ENCODE assay signal across 8 cellular contexts in the genomic region with DNA sequence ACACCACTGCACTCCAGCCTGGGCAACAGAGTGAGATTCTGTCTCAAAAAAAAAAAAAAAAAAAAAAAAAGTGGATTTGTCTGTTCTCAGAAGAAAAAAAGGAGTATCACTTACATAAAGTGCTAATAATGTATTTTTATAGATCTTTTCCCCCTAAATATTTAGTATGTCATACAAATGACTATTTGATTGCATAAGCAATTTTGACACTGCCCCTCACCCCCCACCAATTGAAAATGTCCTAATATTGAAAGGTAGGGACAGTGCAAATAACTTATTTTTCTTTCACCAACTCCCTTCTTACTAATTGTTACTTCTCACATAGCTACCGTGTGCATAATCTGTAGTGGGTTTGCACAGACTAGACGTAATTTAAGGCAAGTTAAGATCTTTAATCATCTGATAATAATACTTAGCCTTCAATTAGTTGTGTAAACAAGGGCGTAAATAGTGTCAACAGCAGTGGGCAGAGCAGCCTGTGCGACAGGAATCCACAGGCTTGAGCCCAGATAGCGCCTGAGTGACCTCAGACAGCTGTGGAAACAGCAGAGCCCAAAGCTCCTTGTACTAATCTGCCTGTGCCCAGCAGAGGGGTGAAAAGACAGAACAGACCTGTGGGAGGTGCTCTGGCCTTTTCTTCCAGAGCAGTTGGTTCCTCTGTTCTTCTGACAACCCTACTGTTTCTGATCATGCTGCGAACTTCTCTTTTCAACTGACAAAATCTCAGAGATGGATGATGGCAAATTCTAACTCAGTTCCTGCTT. TPM values are rescaled to one million over a fixed set of nuclear protein-coding genes. Genes with fewer than 3 reads are reported as not detected.
DNase-seq lines count a peak whose midpoint lies in the region; ATAC-seq, FAIRE-seq and TF ChIP-seq lines count a peak whose summit lies in the region.

No MANE protein-coding gene starts in this region.

- no peaks in the 10 kb centered on the region for H3K27me3 ChIP-seq in GM06990 (replicated peaks; ENCODE audit: control insufficient read depth, insufficient read depth, low read length)

- POLR2A ChIA-PET in A549 (lab: Yijun Ruan, JAX), result interaction anchor here (0.6 to 2.1 kb wide), 4 partner anchors 14 to 61 kb away, joined by 3 to 9 read pairs (median 4); partner anchors contain the start of gene STX6

- peak; percentile 85 to 93 for TF ChIP-seq RAD21 in A549 (conservative IDR thresholded peaks at IDR 0.05 in 1 of 2, IDR thresholded peaks at IDR 0.05 in 1 of 2)

- H3K9me3 ChIP-seq in A549, result no peaks in the 10 kb centered on the region

- ATAC-seq in A549 (peak; percentile 27 to 59; a peak in 4 of 6 replicates), HG02870 (IDR thresholded peaks at IDR 0.05; ENCODE audit: unreplicated experiment) (peak; percentile 32), GM18505 (IDR thresholded peaks at IDR 0.05; ENCODE audit: unreplicated experiment) (no peak)

- peaks cover 51% of the 10 kb centered on the region for H3K4me1 ChIP-seq in A549

- WGBS in A549 (ENCODE audit: missing lambda C conversion rate), result 36% methylated on average over 6 of the region's 6 CpGs

- H3K27ac ChIP-seq in A549, result peak overlapping the region in 1 of 2 experiments; percentile 84; a peak in 3 of 6 replicates

- CTCF ChIA-PET in A549 (lab: Yijun Ruan, JAX), result interaction anchor here (0.6 to 48.3 kb wide), 15 partner anchors 9 to 568 kb away, joined by 3 to 774 read pairs (median 4); no protein-coding TSS in a partner anchor

- H3K4me3 ChIP-seq in A549 (no peak overlapping the region), GM06990 (replicated peaks; ENCODE audit: low read depth, low read length) (no peak overlapping the region), retinal pigment epithelial cell (ENCODE audit: low read length) (no peak overlapping the region)

- H3K4me2 ChIP-seq in A549, result peak overlapping the region; percentile 3; the same call in 1 of the 3 replicates

- TF ChIP-seq EP300 in A549 (IDR thresholded peaks at IDR 0.05), result no peak

- H3K36me3 ChIP-seq in GM06990 (ENCODE audit: control insufficient read depth, insufficient read depth, low read length), result no peaks in the 10 kb centered on the region

- DNase-seq in A549 (ENCODE audit: low read depth in 1 of 2, low spot score in 1 of 2), result peak in 1 of 2 experiments; percentile 80
- peak; percentile 50 for DNase-seq in GM06990 (ENCODE audit: extremely low read depth, insufficient read length)
- peak; percentile 70 for DNase-seq in NCI-H526 treated with DMSO at 0.1 percent for 48 hours (lab: John Stamatoyannopoulos, UW)
- DNase-seq in activated CD4-positive, alpha-beta T cell treated with anti-CD3 and anti-CD28 coated beads, Interleukin-2, amount 50 U/mL, for 48 hours, result peak; percentile 44 to 56
- DNase-seq in fibroblast of gingiva (ENCODE audit: low read depth), result peak; percentile 53
- DNase-seq in retinal pigment epithelial cell (ENCODE audit: low read depth), result no peak

- FAIRE-seq in A549 (lab: Jason Lieb, UNC), result no peak

- TF ChIP-seq CTCF in A549 (IDR thresholded peaks at IDR 0.05) (peak; percentile 70), GM06990 (IDR thresholded peaks at IDR 0.05; ENCODE audit: insufficient read depth, low read length, poor library complexity, severe bottlenecking) (peak; percentile 65), retinal pigment epithelial cell (conservative IDR thresholded peaks at IDR 0.05; ENCODE audit: low read depth, low read length) (peak; percentile 39)

- TF ChIP-seq POLR2A in A549 (IDR thresholded peaks at IDR 0.05; ENCODE audit: low read length) (no peak), GM18505 (IDR thresholded peaks at IDR 0.05; ENCODE audit: borderline replicate concordance, extremely low read depth, insufficient read depth, insufficient read length) (no peak)

TF ChIP-seq in A549, 52 proteins besides CTCF, POLR2A, EP300 and RAD21:
- TF ChIP-seq SMC3 (IDR thresholded peaks at IDR 0.05) (peak; percentile 80), MAFK (IDR thresholded peaks at IDR 0.05; ENCODE audit: partially characterized antibody) (peak; percentile 61), NFE2L2 (conservative IDR thresholded peaks at IDR 0.05; ENCODE audit: low read length) (no peak)

RNA-seq across cellular contexts. Expression of gene IER5, which starts 4.5 kb away (rescaled TPM):
- 21.2 and 26.8 TPM in 2 replicates for polyA plus RNA-seq in A549 (2011; rRNA removed)
- polyA plus RNA-seq in A549 (2012; cell fraction: cytosol; rRNA removed), result 26.3 and 34.1 TPM in 2 replicates
- 60.6 and 73.2 TPM in 2 replicates for polyA plus RNA-seq in A549 (2012; cell fraction: nucleus; rRNA removed)
- 40.2 to 43.4 TPM (median 40.5 TPM) in 3 replicates for polyA plus RNA-seq in A549 (2017; fragmentation: RNase III; extraction: RNeasy Plus Mini Kit Qiagen cat#74134 plus additional on column Dnase treatment)
- 20.8 and 29.5 TPM in 2 replicates for polyA minus RNA-seq in A549 (2011; rRNA and poly(A)+ RNA removed)

RNA-seq across cellular contexts. Expression of gene MR1, which starts 50.2 kb away (rescaled TPM):
- 17.2 and 20.8 TPM in 2 replicates for polyA plus RNA-seq in A549 (2011; rRNA removed)
- 2.8 and 3.7 TPM in 2 replicates for polyA plus RNA-seq in A549 (2012; cell fraction: cytosol; rRNA removed)
- 2.5 and 2.8 TPM in 2 replicates for polyA plus RNA-seq in A549 (2012; cell fraction: nucleus; rRNA removed)
- 8.3 to 10.7 TPM (median 9.1 TPM) in 3 replicates for polyA plus RNA-seq in A549 (2017; fragmentation: RNase III; extraction: RNeasy Plus Mini Kit Qiagen cat#74134 plus additional on column Dnase treatment)
- polyA minus RNA-seq in A549 (2011; rRNA and poly(A)+ RNA removed), result 17.2 and 21.9 TPM in 2 replicates
